In the genomic region with DNA sequence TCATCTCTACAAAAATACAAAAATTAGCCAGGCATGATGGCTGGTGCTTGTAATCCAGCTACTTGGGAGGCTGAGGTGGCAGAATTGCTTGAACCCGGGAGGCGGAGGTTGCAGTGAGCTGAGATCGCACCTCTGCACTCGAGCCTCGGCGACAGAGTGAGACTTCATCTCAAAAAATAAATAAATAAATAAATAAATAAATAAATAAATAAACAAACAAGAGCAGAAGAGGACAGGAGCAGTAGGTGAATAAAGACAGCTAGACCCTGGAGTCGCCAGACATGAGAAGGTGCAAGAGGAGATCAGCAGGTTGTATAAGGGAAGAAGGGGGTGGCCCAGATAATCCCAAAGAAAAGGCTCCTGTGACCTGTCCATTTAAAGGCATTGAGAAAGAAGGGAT, we compare ENCODE assay signal across 11 cellular contexts.
"Had no signal": no experiment of that assay in that cellular context is flagged by ENCODE, and none has a peak within 500 bp of the region (broad histone marks: within the 10 kb centered on the region; RNA-seq: fewer than 3 reads in every experiment).

No MANE protein-coding gene starts in this region.

- H3K27ac Mint-ChIP-seq: GM23338, H9, HFFc6 had no signal

- H3K4me2 ChIP-seq: GM23338 had no signal

- H3K9me3 ChIP-seq: HAP-1 had no signal

- H3K9me3 Mint-ChIP-seq: GM23338, H9 had no signal

- FAIRE-seq: H1, H54 had no signal

- H3K27ac ChIP-seq: GM23248 had no signal

- H3K4me1 ChIP-seq: HAP-1 had no signal

- ATAC-seq: GM23338, HCT116 had no signal

- H3K4me3 ChIP-seq: GM23248, GM23338, HAP-1 had no signal

- H3K36me3 ChIP-seq: HAP-1 had no signal

- H3K4me3 Mint-ChIP-seq: GM23338, H9, HFFc6 had no signal

- DNase-seq: GOT3, H7, H9, HCEC 1CT, HFFc6 had no signal
